ENCODE assay signal across 8 cellular contexts in genomic region chr16:46621006-46621629, GRCh38. TPM values are rescaled to one million over a fixed set of nuclear protein-coding genes. Genes with fewer than 3 reads are reported as not detected.
DNase-seq lines count a peak whose midpoint lies in the region; ATAC-seq and TF ChIP-seq lines count a peak whose summit lies in the region.

A gene with protein sequence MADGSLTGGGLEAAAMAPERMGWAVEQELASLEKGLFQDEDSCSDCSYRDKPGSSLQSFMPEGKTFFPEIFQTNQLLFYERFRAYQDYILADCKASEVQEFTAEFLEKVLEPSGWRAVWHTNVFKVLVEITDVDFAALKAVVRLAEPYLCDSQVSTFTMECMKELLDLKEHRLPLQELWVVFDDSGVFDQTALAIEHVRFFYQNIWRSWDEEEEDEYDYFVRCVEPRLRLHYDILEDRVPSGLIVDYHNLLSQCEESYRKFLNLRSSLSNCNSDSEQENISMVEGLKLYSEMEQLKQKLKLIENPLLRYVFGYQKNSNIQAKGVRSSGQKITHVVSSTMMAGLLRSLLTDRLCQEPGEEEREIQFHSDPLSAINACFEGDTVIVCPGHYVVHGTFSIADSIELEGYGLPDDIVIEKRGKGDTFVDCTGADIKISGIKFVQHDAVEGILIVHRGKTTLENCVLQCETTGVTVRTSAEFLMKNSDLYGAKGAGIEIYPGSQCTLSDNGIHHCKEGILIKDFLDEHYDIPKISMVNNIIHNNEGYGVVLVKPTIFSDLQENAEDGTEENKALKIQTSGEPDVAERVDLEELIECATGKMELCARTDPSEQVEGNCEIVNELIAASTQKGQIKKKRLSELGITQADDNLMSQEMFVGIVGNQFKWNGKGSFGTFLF (minus strand): TSS chr16:46621379. CDS start chr16:46621359, 20 bp downstream.

- H3K4me1 ChIP-seq in foreskin keratinocyte (no peaks in the 10 kb centered on the region), neuron (ENCODE audit: insufficient read depth, low read length) (peaks cover 7% of the 10 kb centered on the region)

- H3K27me3 ChIP-seq in foreskin keratinocyte (no peaks in the 10 kb centered on the region), neuron (ENCODE audit: insufficient read depth, low read length) (no peaks in the 10 kb centered on the region)

- H3K27ac ChIP-seq in KOPT-K1 (ENCODE audit: low read depth, low read length, poor library complexity, severe bottlenecking) (peak within 1 kb of the TSS; percentile 86), foreskin keratinocyte (peak within 1 kb of the TSS; percentile 31)

- H2AFZ ChIP-seq in neuron (ENCODE audit: low read depth, low read length): peak within 1 kb of the TSS; percentile 68

- TF ChIP-seq CTCF in foreskin keratinocyte (conservative IDR thresholded peaks at IDR 0.05): no peak

- H3K36me3 ChIP-seq in KOPT-K1 (ENCODE audit: insufficient read depth, low read length) (peaks cover 33% of the 10 kb centered on the region), neuron (ENCODE audit: insufficient read depth, low read length) (peaks cover 20% of the 10 kb centered on the region)

- ATAC-seq in GM21825 (IDR thresholded peaks at IDR 0.05; ENCODE audit: unreplicated experiment) (peak; percentile 94), foreskin keratinocyte (peak; percentile 96)

- peak within 1 kb of the TSS; percentile 95 for H3K4me3 ChIP-seq in neuron (ENCODE audit: low read length)

- peak; percentile 91 for DNase-seq in EL
- peak; percentile 95 for DNase-seq in RPMI8226
- peak; percentile 41 for DNase-seq in activated T-helper 9 cell treated with anti-CD3 and anti-CD28 coated beads, Interleukin-2, amount 50 U/mL, for 16 hours (ENCODE audit: low read depth)
- peak; percentile 59 to 75 for DNase-seq in foreskin keratinocyte
- peak; percentile 76 for DNase-seq in stromal cell of bone marrow (ENCODE audit: low read depth)

- no peaks in the 10 kb centered on the region for H3K9me3 ChIP-seq in KOPT-K1 (ENCODE audit: insufficient read depth, low read length, poor library complexity, severe bottlenecking)
- no peaks in the 10 kb centered on the region for H3K9me3 ChIP-seq in neuron (ENCODE audit: low read length)

RNA-seq across cellular contexts. Expression of the gene that starts here (rescaled TPM):
- total RNA-seq in foreskin keratinocyte: 28.8 and 37.1 TPM in 2 replicates
- polyA plus RNA-seq in foreskin keratinocyte: 11.4 and 16.7 TPM in 2 replicates

Comparison
In these comparisons a context has a peak if more than half of its experiments do, and no peak if none do; other contexts are left out.
1. Peak in every context shown above with its lines: DNase-seq, ATAC-seq, H3K4me3 ChIP-seq and H3K27ac ChIP-seq.
2. DNase-seq: peak in every context shown above with its lines; median percentile 95 in RPMI8226; 91 in EL; 76 in stromal cell of bone marrow; 67 in foreskin keratinocyte; 41 in activated T-helper 9 cell treated with anti-CD3 and anti-CD28 coated beads, Interleukin-2, amount 50 U/mL, for 16 hours.